ENCODE assay signal across 35 cellular contexts in genomic region chr2:23680951-23681350, GRCh38.
"Had no signal": no experiment of that assay in that cellular context is flagged by ENCODE, and none has a peak within 500 bp of the region (broad histone marks: within the 10 kb centered on the region; RNA-seq: fewer than 3 reads in every experiment).

No MANE protein-coding gene starts in this region.

- H3K27me3 Mint-ChIP-seq: activated CD4-positive, alpha-beta memory T cell treated with anti-CD3 and anti-CD28 coated beads, Interleukin-2, amount 10 ng/mL, durations not matched to agents 7 days and 5 days; activated CD4-positive, alpha-beta T cell treated with anti-CD3 and anti-CD28 coated beads for 36 hours; activated CD4-positive, alpha-beta T cell treated with anti-CD3 and anti-CD28 coated beads, Interleukin-2, amount 10 ng/mL, durations not matched to agents 7 days and 5 days; activated CD8-positive, alpha-beta memory T cell treated with anti-CD3 and anti-CD28 coated beads, Interleukin-2, amount 10 ng/mL, durations not matched to agents 7 days and 5 days; activated naive CD4-positive, alpha-beta T cell treated with anti-CD3 and anti-CD28 coated beads, Interleukin-2, amount 50 U/mL, for 24 hours; activated naive CD8-positive, alpha-beta T cell; activated T-cell treated with anti-CD3 and anti-CD28 coated beads, Interleukin-2, amount 50 U/mL, for 24 hours; T-helper 17 cell had no signal

- ATAC-seq: activated CD4-positive, alpha-beta T cell treated with anti-CD3 and anti-CD28 coated beads for 36 hours; activated CD4-positive, CD25-positive, alpha-beta regulatory T cell treated with anti-CD3 and anti-CD28 coated beads, Interleukin-2, amount 50 U/mL, for 24 hours; activated CD8-positive, alpha-beta memory T cell treated with anti-CD3 and anti-CD28 coated beads, Interleukin-2, amount 10 ng/mL, durations not matched to agents 7 days and 5 days; activated CD8-positive, alpha-beta T cell treated with anti-CD3 and anti-CD28 coated beads, Interleukin-2, amount 10 ng/mL, durations not matched to agents 7 days and 5 days; T-cell; T-helper 17 cell; WTC11 had no signal

- H3K36me3 Mint-ChIP-seq: activated CD8-positive, alpha-beta memory T cell treated with anti-CD3 and anti-CD28 coated beads, Interleukin-2, amount 10 ng/mL, durations not matched to agents 7 days and 5 days; activated naive CD4-positive, alpha-beta T cell treated with anti-CD3 and anti-CD28 coated beads, Interleukin-2, amount 10 ng/mL, durations not matched to agents 7 days and 5 days; activated naive CD8-positive, alpha-beta T cell; activated naive CD8-positive, alpha-beta T cell treated with anti-CD3 and anti-CD28 coated beads, Interleukin-2, amount 10 ng/mL, durations not matched to agents 7 days and 5 days had no signal

- DNase-seq: activated CD4-positive, alpha-beta memory T cell treated with anti-CD3 and anti-CD28 coated beads, Interleukin-2, amount 10 ng/mL, durations not matched to agents 7 days and 5 days; activated CD4-positive, alpha-beta T cell treated with anti-CD3 and anti-CD28 coated beads for 1 hour; activated CD4-positive, alpha-beta T cell treated with anti-CD3 and anti-CD28 coated beads for 36 hours; activated CD4-positive, alpha-beta T cell treated with anti-CD3 and anti-CD28 coated beads for 48 hours; activated CD4-positive, alpha-beta T cell treated with anti-CD3 and anti-CD28 coated beads, Interleukin-2, amount 10 ng/mL, durations not matched to agents 7 days and 5 days; activated CD4-positive, alpha-beta T cell treated with anti-CD3 and anti-CD28 coated beads, Interleukin-2, amount 50 U/mL, for 48 hours; activated CD4-positive, CD25-positive, alpha-beta regulatory T cell; activated CD8-positive, alpha-beta memory T cell treated with anti-CD3 and anti-CD28 coated beads for 24 hours; activated CD8-positive, alpha-beta memory T cell treated with anti-CD3 and anti-CD28 coated beads, Interleukin-2, amount 10 ng/mL, durations not matched to agents 7 days and 5 days; activated CD8-positive, alpha-beta memory T cell treated with anti-CD3 and anti-CD28 coated beads, Interleukin-2, amount 50 U/mL, for 48 hours; activated CD8-positive, alpha-beta T cell treated with anti-CD3 and anti-CD28 coated beads, Interleukin-2, amount 10 ng/mL, durations not matched to agents 7 days and 5 days; activated effector memory CD4-positive, alpha-beta T cell treated with Interleukin-2 at 50 U/mL for 16 hours; activated gamma-delta T cell; activated naive CD4-positive, alpha-beta T cell treated with anti-CD3 and anti-CD28 coated beads, Interleukin-2, amount 10 ng/mL, durations not matched to agents 7 days and 5 days; activated naive CD4-positive, alpha-beta T cell treated with Interleukin-2 at 50 U/mL for 16 hours; activated naive CD8-positive, alpha-beta T cell treated with anti-CD3 and anti-CD28 coated beads, Interleukin-2, amount 10 ng/mL, durations not matched to agents 7 days and 5 days; activated naive CD8-positive, alpha-beta T cell treated with anti-CD3 and anti-CD28 coated beads, Interleukin-2, amount 50 U/mL, for 24 hours; activated T-cell treated with anti-CD3 and anti-CD28 coated beads, Interleukin-2, amount 50 U/mL, for 24 hours; activated T-cell treated with anti-CD3 and anti-CD28 coated beads, Interleukin-2, amount 50 U/mL, for 48 hours; amygdala; anterior cingulate cortex; central memory CD4-positive, alpha-beta T cell; T-cell; T-helper 17 cell; T-helper 9 cell had no signal

- H3K27ac ChIP-seq: ascending aorta, cardiac muscle cell, VCaP had no signal

- H3K9me3 Mint-ChIP-seq: activated naive CD4-positive, alpha-beta T cell treated with anti-CD3 and anti-CD28 coated beads, Interleukin-2, amount 50 U/mL, for 24 hours; activated T-helper 2 cell treated with anti-CD3 and anti-CD28 coated beads, Interferon-gamma antibody, Interleukin-2, Interleukin-4, amounts not matched to agents 10 μg/mL and 5 μg/mL and 100 μg/mL, durations not matched to agents 14 hours and 24 hours and 36 hours; T-helper 2 cell treated with Interferon-gamma antibody and Interleukin-4, amounts not matched to agents 5 μg/mL and 100 μg/mL, for 36 hours had no signal

- H3K4me3 ChIP-seq: ascending aorta, cardiac muscle cell had no signal

- H3K36me3 ChIP-seq: ascending aorta, cardiac muscle cell had no signal

- H3K27me3 ChIP-seq: ascending aorta, cardiac muscle cell had no signal

- H3K4me3 Mint-ChIP-seq: activated CD4-positive, alpha-beta memory T cell treated with anti-CD3 and anti-CD28 coated beads, Interleukin-2, amount 10 ng/mL, durations not matched to agents 7 days and 5 days; activated CD4-positive, alpha-beta T cell treated with anti-CD3 and anti-CD28 coated beads for 36 hours; activated CD4-positive, alpha-beta T cell treated with anti-CD3 and anti-CD28 coated beads, Interleukin-2, amount 10 ng/mL, durations not matched to agents 7 days and 5 days; activated CD8-positive, alpha-beta memory T cell treated with anti-CD3 and anti-CD28 coated beads, Interleukin-2, amount 10 ng/mL, durations not matched to agents 7 days and 5 days; activated CD8-positive, alpha-beta T cell treated with anti-CD3 and anti-CD28 coated beads, Interleukin-2, amount 10 ng/mL, durations not matched to agents 7 days and 5 days; activated naive CD4-positive, alpha-beta T cell treated with anti-CD3 and anti-CD28 coated beads, Interleukin-2, amount 10 ng/mL, durations not matched to agents 7 days and 5 days; activated naive CD4-positive, alpha-beta T cell treated with anti-CD3 and anti-CD28 coated beads, Interleukin-2, amount 50 U/mL, for 24 hours; activated naive CD8-positive, alpha-beta T cell; activated naive CD8-positive, alpha-beta T cell treated with anti-CD3 and anti-CD28 coated beads, Interleukin-2, amount 10 ng/mL, durations not matched to agents 7 days and 5 days; activated naive CD8-positive, alpha-beta T cell treated with anti-CD3 and anti-CD28 coated beads, Interleukin-2, amount 50 U/mL, for 24 hours; activated T-cell treated with anti-CD3 and anti-CD28 coated beads, Interleukin-2, amount 50 U/mL, for 24 hours; brain; T-cell; T-helper 17 cell; T-helper 2 cell treated with Interferon-gamma antibody and Interleukin-4, amounts not matched to agents 5 μg/mL and 100 μg/mL, for 36 hours; WTC11 had no signal

- H3K4me1 Mint-ChIP-seq: activated CD4-positive, alpha-beta memory T cell treated with anti-CD3 and anti-CD28 coated beads, Interleukin-2, amount 10 ng/mL, durations not matched to agents 7 days and 5 days; activated CD8-positive, alpha-beta memory T cell treated with anti-CD3 and anti-CD28 coated beads, Interleukin-2, amount 10 ng/mL, durations not matched to agents 7 days and 5 days; activated naive CD4-positive, alpha-beta T cell treated with anti-CD3 and anti-CD28 coated beads, Interleukin-2, amount 50 U/mL, for 24 hours; activated naive CD8-positive, alpha-beta T cell treated with anti-CD3 and anti-CD28 coated beads, Interleukin-2, amount 50 U/mL, for 24 hours had no signal

- H3K27ac Mint-ChIP-seq: activated CD4-positive, alpha-beta memory T cell treated with anti-CD3 and anti-CD28 coated beads, Interleukin-2, amount 10 ng/mL, durations not matched to agents 7 days and 5 days; activated CD4-positive, alpha-beta T cell treated with anti-CD3 and anti-CD28 coated beads for 36 hours; activated CD4-positive, alpha-beta T cell treated with anti-CD3 and anti-CD28 coated beads, Interleukin-2, amount 10 ng/mL, durations not matched to agents 7 days and 5 days; activated CD8-positive, alpha-beta memory T cell treated with anti-CD3 and anti-CD28 coated beads, Interleukin-2, amount 10 ng/mL, durations not matched to agents 7 days and 5 days; activated CD8-positive, alpha-beta T cell treated with anti-CD3 and anti-CD28 coated beads, Interleukin-2, amount 10 ng/mL, durations not matched to agents 7 days and 5 days; activated naive CD4-positive, alpha-beta T cell treated with anti-CD3 and anti-CD28 coated beads, Interleukin-2, amount 10 ng/mL, durations not matched to agents 7 days and 5 days; activated naive CD4-positive, alpha-beta T cell treated with anti-CD3 and anti-CD28 coated beads, Interleukin-2, amount 50 U/mL, for 24 hours; activated naive CD8-positive, alpha-beta T cell; activated naive CD8-positive, alpha-beta T cell treated with anti-CD3 and anti-CD28 coated beads, Interleukin-2, amount 10 ng/mL, durations not matched to agents 7 days and 5 days; activated naive CD8-positive, alpha-beta T cell treated with anti-CD3 and anti-CD28 coated beads, Interleukin-2, amount 50 U/mL, for 24 hours; activated T-cell treated with anti-CD3 and anti-CD28 coated beads, Interleukin-2, amount 50 U/mL, for 24 hours; activated T-helper 2 cell treated with anti-CD3 and anti-CD28 coated beads, Interferon-gamma antibody, Interleukin-2, Interleukin-4, amounts not matched to agents 10 μg/mL and 5 μg/mL and 100 μg/mL, durations not matched to agents 14 hours and 24 hours and 36 hours; T-cell; T-helper 17 cell; T-helper 2 cell treated with Interferon-gamma antibody and Interleukin-4, amounts not matched to agents 5 μg/mL and 100 μg/mL, for 36 hours; WTC11 had no signal

- H3K9me3 ChIP-seq: ascending aorta had no signal
